Comparison of ENCODE assay signal across 1 cellular context in genomic region chr2:118088051-118089014, GRCh38.
TF ChIP-seq lines count a peak whose summit lies in the region.

Gene INSIG2, plus strand, starts transcription at chr2:118088471. Its CDS starts 8,086 bp downstream, at chr2:118096557.

TF ChIP-seq in HepG2, 621 proteins besides CTCF, POLR2A, EP300 and RAD21 (continued from another document and continues in another):
- TF ChIP-seq MXD3 (CRISPR knock-in tag; IDR thresholded peaks at IDR 0.05) = 0 out of 2 replicates have a peak, but pooled peaks have one; percentile 17
- TF ChIP-seq ZNF644 (CRISPR knock-in tag; IDR thresholded peaks at IDR 0.05; ENCODE audit: low read depth) = no peak
- TF ChIP-seq ZSCAN9 (CRISPR knock-in tag; IDR thresholded peaks at IDR 0.05; ENCODE audit: borderline replicate concordance) = peak; percentile 98; the same call in 1 of the 2 replicates
- peak; percentile 74 for TF ChIP-seq ZBTB14 (CRISPR knock-in tag; IDR thresholded peaks at IDR 0.05)
- TF ChIP-seq UBTF (CRISPR knock-in tag; IDR thresholded peaks at IDR 0.05) = peak; percentile 85
- TF ChIP-seq XRCC5 (optimal IDR thresholded peaks at IDR 0.05; ENCODE audit: low read length) = peak; percentile 86
- peak; percentile 85 for TF ChIP-seq CREB1 (IDR thresholded peaks at IDR 0.05)
- TF ChIP-seq CREB1 (CRISPR knock-in tag; IDR thresholded peaks at IDR 0.05) = peak; percentile 92
- peak; percentile 35 for TF ChIP-seq PHF20 (CRISPR knock-in tag; IDR thresholded peaks at IDR 0.05)
- no peak for TF ChIP-seq ZNF513 (CRISPR knock-in tag; conservative IDR thresholded peaks at IDR 0.05)
- TF ChIP-seq ZBTB33 (CRISPR knock-in tag; IDR thresholded peaks at IDR 0.05) = peak; percentile 52; the same call in 1 of the 2 replicates
- TF ChIP-seq ARNT (IDR thresholded peaks at IDR 0.05) = no peak
- no peak for TF ChIP-seq ZNF446 (CRISPR knock-in tag; IDR thresholded peaks at IDR 0.05)
- TF ChIP-seq MAFF (IDR thresholded peaks at IDR 0.05; ENCODE audit: low read depth, low read length) = peak; percentile 91
- peak; percentile 35; the same call in 1 of the 2 replicates for TF ChIP-seq MAF1 (CRISPR knock-in tag; IDR thresholded peaks at IDR 0.05; ENCODE audit: borderline replicate concordance)
- peak; percentile 28; the same call in 1 of the 2 replicates for TF ChIP-seq RELA (CRISPR knock-in tag; IDR thresholded peaks at IDR 0.05)
- peak; percentile 88 for TF ChIP-seq ZNF274 (CRISPR knock-in tag; IDR thresholded peaks at IDR 0.05)
- TF ChIP-seq E2F1 (CRISPR knock-in tag; IDR thresholded peaks at IDR 0.05) = peak; percentile 64
- no peak for TF ChIP-seq NPAS2 (CRISPR knock-in tag; IDR thresholded peaks at IDR 0.05; ENCODE audit: borderline replicate concordance)
- no peak for TF ChIP-seq ZNF260 (CRISPR knock-in tag; IDR thresholded peaks at IDR 0.05; ENCODE audit: borderline replicate concordance, low read depth)
- peak; percentile 74; the same call in 1 of the 2 replicates for TF ChIP-seq PRDM10 (CRISPR knock-in tag; IDR thresholded peaks at IDR 0.05; ENCODE audit: low read depth)
- TF ChIP-seq ZNF556 (CRISPR knock-in tag; IDR thresholded peaks at IDR 0.05; ENCODE audit: borderline replicate concordance) = peak; percentile 80; the same call in 1 of the 2 replicates
- TF ChIP-seq FOXP4 (CRISPR knock-in tag; IDR thresholded peaks at IDR 0.05) = peak; percentile 90
- TF ChIP-seq SAP130 (CRISPR knock-in tag; IDR thresholded peaks at IDR 0.05; ENCODE audit: low read depth) = peak; percentile 97
- TF ChIP-seq THAP7 (CRISPR knock-in tag; IDR thresholded peaks at IDR 0.05) = peak; percentile 71; the same call in 1 of the 2 replicates
- TF ChIP-seq ZNF564 (CRISPR knock-in tag; IDR thresholded peaks at IDR 0.05) = peak; percentile 88
- TF ChIP-seq HDAC6 (IDR thresholded peaks at IDR 0.05; ENCODE audit: low read depth, low read length) = no peak
- TF ChIP-seq ZNF780A (CRISPR knock-in tag; IDR thresholded peaks at IDR 0.05) = no peak
- TF ChIP-seq ELF1 (CRISPR knock-in tag; IDR thresholded peaks at IDR 0.05) = peak; percentile 92
- no peak for TF ChIP-seq DNMT3B (CRISPR knock-in tag; conservative IDR thresholded peaks at IDR 0.05)
- TF ChIP-seq ZNF331 (CRISPR knock-in tag; IDR thresholded peaks at IDR 0.05) = peak; percentile 88
- peak; percentile 68; the same call in 1 of the 2 replicates for TF ChIP-seq KDM4B (CRISPR knock-in tag; IDR thresholded peaks at IDR 0.05)
- peak; percentile 83 for TF ChIP-seq ATF2 (CRISPR knock-in tag; IDR thresholded peaks at IDR 0.05)
- peak; percentile 44; the same call in 1 of the 2 replicates for TF ChIP-seq ZSCAN29 (CRISPR knock-in tag; conservative IDR thresholded peaks at IDR 0.05)
- TF ChIP-seq RAD51 (IDR thresholded peaks at IDR 0.05; ENCODE audit: borderline replicate concordance) = no peak
- TF ChIP-seq ZHX1 (CRISPR knock-in tag; IDR thresholded peaks at IDR 0.05; ENCODE audit: low read depth) = no peak; the same call in 1 of the 2 replicates
- TF ChIP-seq ZSCAN30 (CRISPR knock-in tag; IDR thresholded peaks at IDR 0.05) = no peak
- TF ChIP-seq CENPT (CRISPR knock-in tag; IDR thresholded peaks at IDR 0.05; ENCODE audit: low read depth) = no peak
- TF ChIP-seq ZNF850 (CRISPR knock-in tag; conservative IDR thresholded peaks at IDR 0.05) = no peak
- no peak for TF ChIP-seq ZNF672 (CRISPR knock-in tag; IDR thresholded peaks at IDR 0.05)
- no peak for TF ChIP-seq U2AF1 (optimal IDR thresholded peaks at IDR 0.05; ENCODE audit: low read depth, low read length)
- peak; percentile 94 for TF ChIP-seq MEF2D (CRISPR knock-in tag; IDR thresholded peaks at IDR 0.05)
- TF ChIP-seq ZFP90 (CRISPR knock-in tag; IDR thresholded peaks at IDR 0.05; ENCODE audit: borderline replicate concordance) = peak; percentile 71
